In genomic region chr17:372157-373152, GRCh38 we compare ENCODE assay signal across 16 cellular contexts. TPM values are rescaled to one million over a fixed set of nuclear protein-coding genes. Genes with fewer than 3 reads are reported as not detected.
DNase-seq lines count a peak whose midpoint lies in the region; ATAC-seq and TF ChIP-seq lines count a peak whose summit lies in the region.
"Had no signal": no experiment of that assay in that cellular context is flagged by ENCODE, and none has a peak within 500 bp of the region (broad histone marks: within the 10 kb centered on the region; RNA-seq: fewer than 3 reads in every experiment).

No MANE protein-coding gene starts in this region.

- H3K27ac Mint-ChIP-seq in natural killer cell treated with Interleukin-12 subunit alpha and Interleukin-12 subunit beta and Interleukin-15 and Interleukin-18, amount 100 ng/mL, for 72 hours = no peak overlapping the region
- H3K27ac Mint-ChIP-seq: H9 had no signal

- no peaks in the 10 kb centered on the region for H3K27me3 Mint-ChIP-seq in natural killer cell treated with Interleukin-12 subunit alpha and Interleukin-12 subunit beta and Interleukin-15 and Interleukin-18, amount 100 ng/mL, for 72 hours

- H3K36me3 ChIP-seq in osteoblast (ENCODE audit: insufficient read depth, low read length) = no peaks in the 10 kb centered on the region

- intact Hi-C loops in left ventricle myocardium superior (cut with micrococcal nuclease) = no loop called here
- intact Hi-C loops in left cardiac atrium (cut with DNase I) = no loop called here

- no peak for TF ChIP-seq CTCF in osteoblast (IDR thresholded peaks at IDR 0.05; ENCODE audit: extremely low read depth, low read depth, low read length)

- no peak overlapping the region for H3K4me3 Mint-ChIP-seq in natural killer cell treated with Interleukin-12 subunit alpha and Interleukin-12 subunit beta and Interleukin-15 and Interleukin-18, amount 100 ng/mL, for 72 hours
- H3K4me3 Mint-ChIP-seq: CD8-positive, alpha-beta memory T cell; H9 had no signal

- no peaks in the 10 kb centered on the region for H3K27me3 ChIP-seq in osteoblast (ENCODE audit: insufficient read depth, low read length)

- H3K4me1 ChIP-seq in osteoblast (ENCODE audit: insufficient read depth, low read length) = no peaks in the 10 kb centered on the region

- no peak overlapping the region for H3K4me2 ChIP-seq in osteoblast (ENCODE audit: insufficient read depth, low read length)
- H3K4me2 ChIP-seq: PC-9 had no signal

- no peaks in the 10 kb centered on the region for H4K20me1 ChIP-seq in osteoblast (ENCODE audit: insufficient read depth, low read length)
- H4K20me1 ChIP-seq: BLaER1 treated with 17β-estradiol and CSF1 and Interleukin-3, amounts not matched to agents 10 nM and 100 nM had no signal

- H3K4me3 ChIP-seq in osteoblast (ENCODE audit: insufficient read depth, low read length) = no peak overlapping the region
- H3K4me3 ChIP-seq: BLaER1 treated with 17β-estradiol and CSF1 and Interleukin-3, amounts not matched to agents 10 nM and 100 nM; PC-9 had no signal

- peaks cover 2% of the 10 kb centered on the region for H3K9me3 ChIP-seq in osteoblast (ENCODE audit: low read depth, low read length)

- peaks cover 10% of the 10 kb centered on the region for H3K36me3 Mint-ChIP-seq in natural killer cell treated with Interleukin-12 subunit alpha and Interleukin-12 subunit beta and Interleukin-15 and Interleukin-18, amount 100 ng/mL, for 72 hours

- no peak overlapping the region for H3K27ac ChIP-seq in osteoblast (ENCODE audit: low read depth, low read length)
- H3K27ac ChIP-seq: BLaER1 treated with 17β-estradiol and CSF1 and Interleukin-3, amounts not matched to agents 10 nM and 100 nM; PC-9 had no signal

- no peaks in the 10 kb centered on the region for H3K9me3 Mint-ChIP-seq in natural killer cell treated with Interleukin-12 subunit alpha and Interleukin-12 subunit beta and Interleukin-15 and Interleukin-18, amount 100 ng/mL, for 72 hours

- H3K4me1 Mint-ChIP-seq in natural killer cell treated with Interleukin-12 subunit alpha and Interleukin-12 subunit beta and Interleukin-15 and Interleukin-18, amount 100 ng/mL, for 72 hours (ENCODE audit: low read depth in 2 of 2) = peaks cover 0 to 5% of the 10 kb centered on the region in 2 donors

- peak overlapping the region; percentile 14 for H2AFZ ChIP-seq in osteoblast (ENCODE audit: low read length)
- H2AFZ ChIP-seq: PC-9 had no signal

- no peaks in the 10 kb centered on the region for H3K79me2 ChIP-seq in osteoblast (ENCODE audit: insufficient read depth, low read length)

- peak; percentile 3 for DNase-seq in left ventricle myocardium superior
- DNase-seq in left cardiac atrium = no peak
- peak; percentile 15 for DNase-seq in fibroblast of peridontal ligament (ENCODE audit: extremely low read depth)
- DNase-seq in osteoblast (ENCODE audit: insufficient read length, low spot score, missing footprints) = no peak
- DNase-seq in natural killer cell treated with Interleukin-12 subunit alpha and Interleukin-12 subunit beta and Interleukin-15 and Interleukin-18, amount 100 ng/mL, for 72 hours (ENCODE audit: low spot score) = no peak
- no peak for DNase-seq in NCI-H2107 treated with DMSO at 0.1 percent for 48 hours (lab: John Stamatoyannopoulos, UW; ENCODE audit: unreplicated experiment)
- no peak for DNase-seq in NCI-H2081 (lab: John Stamatoyannopoulos, UW)
- DNase-seq: CD8-positive, alpha-beta memory T cell; DMS79 treated with DMSO at 0.1 percent for 48 hours; H9; Kasumi-1; NCI-H1417 treated with DMSO at 0.1 percent for 48 hours; NCI-H2029; NCI-H748 treated with DMSO at 0.1 percent for 48 hours; PC-9 had no signal

- ATAC-seq in left ventricle myocardium superior (no peak), left cardiac atrium (no peak)
- no peak for ATAC-seq in natural killer cell treated with Interleukin-12 subunit alpha and Interleukin-12 subunit beta and Interleukin-15 and Interleukin-18, amount 100 ng/mL, for 72 hours

RNA-seq across cellular contexts. Expression of gene RPH3AL, which starts 19.8 kb away (rescaled TPM):
- total RNA-seq in left ventricle myocardium superior (3.8 TPM), left cardiac atrium (10 to 100 TPM in 1 of 2 donors, 1 to 10 TPM in 1; 5.9 to 10.9 TPM), osteoblast (2.9 and 3.2 TPM in 2 replicates)
- 1 to 10 TPM; 2.6 to 6.8 TPM for total RNA-seq in natural killer cell treated with Interleukin-12 subunit alpha and Interleukin-12 subunit beta and Interleukin-15 and Interleukin-18, amount 100 ng/mL, for 72 hours

Comparison
In these comparisons a context has a peak if more than half of its experiments do, and no peak if none do; other contexts are left out.
1. DNase-seq: peak in left ventricle myocardium superior (single experiment) and fibroblast of peridontal ligament (single experiment); none in left cardiac atrium (single experiment), osteoblast (single experiment), natural killer cell treated with Interleukin-12 subunit alpha and Interleukin-12 subunit beta and Interleukin-15 and Interleukin-18, amount 100 ng/mL, for 72 hours (single experiment), NCI-H2107 treated with DMSO at 0.1 percent for 48 hours (single experiment) and NCI-H2081 (0 of 2).